ENCODE assay signal across 18 cellular contexts in the genomic region with DNA sequence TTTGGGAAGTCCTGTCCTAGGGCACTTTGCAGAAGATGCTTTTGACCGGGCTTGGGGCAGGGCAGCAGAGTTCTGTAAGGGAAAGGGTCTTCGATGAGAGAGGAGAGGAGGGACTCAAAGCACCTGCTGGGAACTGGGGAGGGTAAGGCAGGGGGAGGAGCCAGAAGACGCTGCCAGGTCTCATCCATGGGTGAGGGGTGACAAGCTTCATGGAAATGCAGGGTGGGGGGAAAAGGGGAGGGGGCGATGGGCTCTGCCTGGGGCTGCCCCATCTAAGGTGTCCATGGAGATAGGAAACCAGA. TPM values are rescaled to one million over a fixed set of nuclear protein-coding genes. Genes with fewer than 3 reads are reported as not detected.
DNase-seq lines count a peak whose midpoint lies in the region; ATAC-seq and TF ChIP-seq lines count a peak whose summit lies in the region.
"Had no signal": no experiment of that assay in that cellular context is flagged by ENCODE, and none has a peak within 500 bp of the region (broad histone marks: within the 10 kb centered on the region; RNA-seq: fewer than 3 reads in every experiment).

No MANE protein-coding gene starts in this region.

- no peaks in the 10 kb centered on the region for H3K4me1 ChIP-seq in smooth muscle cell (ENCODE audit: low read depth)

- WGBS in smooth muscle cell (ENCODE audit: low lambda C conversion rate): 96% methylated on average over 4 of the region's 4 CpGs

- peak; percentile 18 for DNase-seq in activated CD8-positive, alpha-beta memory T cell treated with anti-CD3 and anti-CD28 coated beads, Interleukin-2, amount 10 ng/mL, durations not matched to agents 7 days and 5 days
- no peak for DNase-seq in activated CD8-positive, alpha-beta memory T cell treated with anti-CD3 and anti-CD28 coated beads, Interleukin-2, amount 50 U/mL, for 4 hours
- DNase-seq in CD4-positive, alpha-beta T cell: no peak
- DNase-seq in osteocyte (ENCODE audit: extremely low spot score, unreplicated experiment) (peak; percentile 44), smooth muscle cell (lab: John Stamatoyannopoulos, UW; ENCODE audit: unreplicated experiment) (no peak), hypothalamus (lab: John Stamatoyannopoulos, UW) (no peak)
- DNase-seq: H9, MG63, NCI-H1105 treated with DMSO at 0.1 percent for 48 hours, NCI-H187, NCI-H2171 treated with DMSO at 0.1 percent for 48 hours, NCI-H774, SHP77 had no signal

- no peak overlapping the region for H3K4me3 Mint-ChIP-seq in activated CD8-positive, alpha-beta memory T cell treated with anti-CD3 and anti-CD28 coated beads, Interleukin-2, amount 10 ng/mL, durations not matched to agents 7 days and 5 days
- H3K4me3 Mint-ChIP-seq in CD4-positive, alpha-beta T cell: peak overlapping the region; percentile 13
- H3K4me3 Mint-ChIP-seq in activated T-helper 17 cell treated with anti-CD3 and anti-CD28 coated beads, Interleukin-2, amount 50 U/mL, for 72 hours: peak overlapping the region; percentile 48
- no peak overlapping the region for H3K4me3 Mint-ChIP-seq in osteocyte (ENCODE audit: unreplicated experiment)
- H3K4me3 Mint-ChIP-seq: H9 had no signal

- POLR2A ChIA-PET in CD4-positive, alpha-beta T cell (lab: Charles Lee): no interaction called here

- TF ChIP-seq CTCF in CD4-positive, alpha-beta T cell (IDR thresholded peaks at IDR 0.05): no peak
- TF ChIP-seq CTCF in osteocyte (IDR thresholded peaks at IDR 0.05) (no peak), smooth muscle cell (IDR thresholded peaks at IDR 0.05; ENCODE audit: borderline replicate concordance, insufficient read depth, poor library complexity, severe bottlenecking) (no peak)

- H3K27ac Mint-ChIP-seq in activated CD8-positive, alpha-beta memory T cell treated with anti-CD3 and anti-CD28 coated beads, Interleukin-2, amount 10 ng/mL, durations not matched to agents 7 days and 5 days: no peak overlapping the region
- H3K27ac Mint-ChIP-seq in CD4-positive, alpha-beta T cell: no peak overlapping the region
- H3K27ac Mint-ChIP-seq in activated T-helper 17 cell treated with anti-CD3 and anti-CD28 coated beads, Interleukin-2, amount 50 U/mL, for 72 hours: no peak overlapping the region
- no peak overlapping the region for H3K27ac Mint-ChIP-seq in osteocyte (ENCODE audit: unreplicated experiment)
- H3K27ac Mint-ChIP-seq: H9 had no signal

- no peaks in the 10 kb centered on the region for H3K9me3 ChIP-seq in CD4-positive, alpha-beta T cell (ENCODE audit: control insufficient read depth, low read length)
- peaks cover 5% of the 10 kb centered on the region for H3K9me3 ChIP-seq in smooth muscle cell (replicated peaks; ENCODE audit: low read depth)
- H3K9me3 ChIP-seq: Peyer's patch had no signal

- H3K4me2 ChIP-seq in smooth muscle cell: no peak overlapping the region
- H3K4me2 ChIP-seq: KMS-11 had no signal

- H4K20me1 ChIP-seq in smooth muscle cell (ENCODE audit: low read depth): no peaks in the 10 kb centered on the region

- no peaks in the 10 kb centered on the region for H3F3A ChIP-seq in smooth muscle cell (ENCODE audit: low read depth)

- peaks cover 4% of the 10 kb centered on the region for H3K27me3 ChIP-seq in CD4-positive, alpha-beta T cell (ENCODE audit: control insufficient read depth, insufficient read depth, low read length)
- no peaks in the 10 kb centered on the region for H3K27me3 ChIP-seq in smooth muscle cell (ENCODE audit: low read depth)
- H3K27me3 ChIP-seq: MG63, Peyer's patch had no signal

- intact Hi-C loops in CD4-positive, alpha-beta T cell (cut with DNase I, micrococcal nuclease): no loop called here

- ATAC-seq in activated CD8-positive, alpha-beta memory T cell treated with anti-CD3 and anti-CD28 coated beads, Interleukin-2, amount 10 ng/mL, durations not matched to agents 7 days and 5 days: no peak
- ATAC-seq in CD4-positive, alpha-beta T cell (ENCODE audit: poor library complexity): no peak
- no peak for ATAC-seq in activated T-helper 17 cell treated with anti-CD3 and anti-CD28 coated beads, Interleukin-2, amount 50 U/mL, for 72 hours (replicated peaks)
- ATAC-seq in GM21619 (IDR thresholded peaks at IDR 0.05; ENCODE audit: unreplicated experiment): no peak

- no peak overlapping the region for H2AFZ ChIP-seq in smooth muscle cell (ENCODE audit: low read depth)

- H3K9me3 Mint-ChIP-seq in activated CD8-positive, alpha-beta memory T cell treated with anti-CD3 and anti-CD28 coated beads, Interleukin-2, amount 10 ng/mL, durations not matched to agents 7 days and 5 days (ENCODE audit: low read depth): peaks cover 8% of the 10 kb centered on the region
- H3K9me3 Mint-ChIP-seq in CD4-positive, alpha-beta T cell: no peaks in the 10 kb centered on the region
- H3K9me3 Mint-ChIP-seq in activated T-helper 17 cell treated with anti-CD3 and anti-CD28 coated beads, Interleukin-2, amount 50 U/mL, for 72 hours: peaks cover 6% of the 10 kb centered on the region
- peaks cover 7% of the 10 kb centered on the region for H3K9me3 Mint-ChIP-seq in osteocyte (ENCODE audit: unreplicated experiment)

- CTCF ChIA-PET in activated CD8-positive, alpha-beta memory T cell treated with anti-CD3 and anti-CD28 coated beads, Interleukin-2, amount 10 ng/mL, durations not matched to agents 7 days and 5 days (lab: Charles Lee): no interaction called here
- CTCF ChIA-PET in CD4-positive, alpha-beta T cell (lab: Charles Lee): interaction anchor here (0.6 kb wide), 1 partner anchor 96 kb away, joined by 3 read pairs; no protein-coding TSS in a partner anchor

- no peaks in the 10 kb centered on the region for H3K79me2 ChIP-seq in smooth muscle cell (ENCODE audit: low read depth)

- no peak overlapping the region for H3K4me3 ChIP-seq in smooth muscle cell
- H3K4me3 ChIP-seq: MG63, Peyer's patch had no signal

- no peaks in the 10 kb centered on the region for H3K36me3 ChIP-seq in smooth muscle cell (ENCODE audit: low read depth)
- H3K36me3 ChIP-seq: MG63, Peyer's patch had no signal

- no peak overlapping the region for H3K9ac ChIP-seq in smooth muscle cell (ENCODE audit: low read depth)
- H3K9ac ChIP-seq: KMS-11 had no signal

- H3K27me3 Mint-ChIP-seq in activated CD8-positive, alpha-beta memory T cell treated with anti-CD3 and anti-CD28 coated beads, Interleukin-2, amount 10 ng/mL, durations not matched to agents 7 days and 5 days: peaks cover 7% of the 10 kb centered on the region
- H3K27me3 Mint-ChIP-seq in CD4-positive, alpha-beta T cell: no peaks in the 10 kb centered on the region
- peaks cover 4% of the 10 kb centered on the region for H3K27me3 Mint-ChIP-seq in activated T-helper 17 cell treated with anti-CD3 and anti-CD28 coated beads, Interleukin-2, amount 50 U/mL, for 72 hours
- H3K27me3 Mint-ChIP-seq in osteocyte (ENCODE audit: unreplicated experiment): no peaks in the 10 kb centered on the region
- H3K27me3 Mint-ChIP-seq: CD4-positive, alpha-beta memory T cell had no signal

- H3K27ac ChIP-seq in CD4-positive, alpha-beta T cell (ENCODE audit: low read depth, low read length): no peak overlapping the region
- no peak overlapping the region for H3K27ac ChIP-seq in smooth muscle cell (ENCODE audit: low read depth)
- H3K27ac ChIP-seq: KMS-11, Peyer's patch had no signal

- peaks cover 7% of the 10 kb centered on the region for H3K36me3 Mint-ChIP-seq in activated CD8-positive, alpha-beta memory T cell treated with anti-CD3 and anti-CD28 coated beads, Interleukin-2, amount 10 ng/mL, durations not matched to agents 7 days and 5 days
- H3K36me3 Mint-ChIP-seq in CD4-positive, alpha-beta T cell (ENCODE audit: low read depth): no peaks in the 10 kb centered on the region
- H3K36me3 Mint-ChIP-seq in activated T-helper 17 cell treated with anti-CD3 and anti-CD28 coated beads, Interleukin-2, amount 50 U/mL, for 72 hours (ENCODE audit: low read depth): no peaks in the 10 kb centered on the region
- no peaks in the 10 kb centered on the region for H3K36me3 Mint-ChIP-seq in osteocyte (ENCODE audit: unreplicated experiment)

- peaks cover 2% of the 10 kb centered on the region for H3K4me1 Mint-ChIP-seq in activated CD8-positive, alpha-beta memory T cell treated with anti-CD3 and anti-CD28 coated beads, Interleukin-2, amount 10 ng/mL, durations not matched to agents 7 days and 5 days
- H3K4me1 Mint-ChIP-seq in CD4-positive, alpha-beta T cell (ENCODE audit: low read depth): peaks cover 22% of the 10 kb centered on the region
- H3K4me1 Mint-ChIP-seq in activated T-helper 17 cell treated with anti-CD3 and anti-CD28 coated beads, Interleukin-2, amount 50 U/mL, for 72 hours: peaks cover 5% of the 10 kb centered on the region
- peaks cover 5% of the 10 kb centered on the region for H3K4me1 Mint-ChIP-seq in osteocyte (ENCODE audit: unreplicated experiment)

RNA-seq across cellular contexts. Expression of a gene that starts 20.9 kb away (rescaled TPM):
- 10 to 100 TPM in 1 of 2 experiments, 1 to 10 TPM in 1; 6.4 to 10.7 TPM for total RNA-seq in activated CD8-positive, alpha-beta memory T cell treated with anti-CD3 and anti-CD28 coated beads, Interleukin-2, amount 10 ng/mL, durations not matched to agents 7 days and 5 days
- total RNA-seq in CD4-positive, alpha-beta T cell: 1 to 10 TPM; 8.2 to 8.8 TPM
- 1 to 10 TPM; 4.6 to 8.2 TPM for total RNA-seq in activated T-helper 17 cell treated with anti-CD3 and anti-CD28 coated beads, Interleukin-2, amount 50 U/mL, for 72 hours
- total RNA-seq in osteocyte (13.1 and 19.4 TPM in 2 replicates), smooth muscle cell (6.1 and 6.2 TPM in 2 replicates)
- polyA plus RNA-seq in smooth muscle cell: 3.4 and 4.2 TPM in 2 replicates

RNA-seq across cellular contexts. Expression of a gene that starts 35.5 kb away (rescaled TPM):
- total RNA-seq in activated CD8-positive, alpha-beta memory T cell treated with anti-CD3 and anti-CD28 coated beads, Interleukin-2, amount 10 ng/mL, durations not matched to agents 7 days and 5 days: 10 to 100 TPM; 14.2 to 16.3 TPM
- total RNA-seq in CD4-positive, alpha-beta T cell: 100 to 1,000 TPM; 132 to 139 TPM
- 10 to 100 TPM; 18.5 to 37.2 TPM for total RNA-seq in activated T-helper 17 cell treated with anti-CD3 and anti-CD28 coated beads, Interleukin-2, amount 50 U/mL, for 72 hours
- 20.3 and 20.9 TPM in 2 replicates for total RNA-seq in osteocyte
- total RNA-seq in smooth muscle cell: 22.5 and 24.1 TPM in 2 replicates
- polyA plus RNA-seq in smooth muscle cell: 6.2 and 8.4 TPM in 2 replicates

Comparison
In these comparisons a context has a peak if more than half of its experiments do, and no peak if none do; other contexts are left out.
1. DNase-seq: peak in activated CD8-positive, alpha-beta memory T cell treated with anti-CD3 and anti-CD28 coated beads, Interleukin-2, amount 10 ng/mL, durations not matched to agents 7 days and 5 days (single experiment) and osteocyte (single experiment); none in activated CD8-positive, alpha-beta memory T cell treated with anti-CD3 and anti-CD28 coated beads, Interleukin-2, amount 50 U/mL, for 4 hours (single experiment), CD4-positive, alpha-beta T cell (0 of 10), smooth muscle cell (single experiment) and hypothalamus (0 of 51).
2. H3K4me3 Mint-ChIP-seq: peak in CD4-positive, alpha-beta T cell (single experiment) and activated T-helper 17 cell treated with anti-CD3 and anti-CD28 coated beads, Interleukin-2, amount 50 U/mL, for 72 hours (single experiment); none in activated CD8-positive, alpha-beta memory T cell treated with anti-CD3 and anti-CD28 coated beads, Interleukin-2, amount 10 ng/mL, durations not matched to agents 7 days and 5 days (single experiment) and osteocyte (single experiment).